In genomic region chr4:85773372-85773771, GRCh38 we compare ENCODE assay signal across 19 cellular contexts.
"Had no signal": no experiment of that assay in that cellular context is flagged by ENCODE, and none has a peak within 500 bp of the region (broad histone marks: within the 10 kb centered on the region; RNA-seq: fewer than 3 reads in every experiment).

No MANE protein-coding gene starts in this region.

- H3K27me3 Mint-ChIP-seq: progenitor cell of endocrine pancreas had no signal

- H3K27ac ChIP-seq: dorsolateral prefrontal cortex, epithelial cell of prostate, esophagus muscularis mucosa, gastroesophageal sphincter, pancreas had no signal

- H3K27ac Mint-ChIP-seq: natural killer cell, progenitor cell of endocrine pancreas had no signal

- H3K4me3 ChIP-seq: dorsolateral prefrontal cortex, esophagus muscularis mucosa, gastroesophageal sphincter, pancreas, stomach had no signal

- H3K4me1 Mint-ChIP-seq: natural killer cell, neural crest cell had no signal

- DNase-seq: cortex of kidney; dorsolateral prefrontal cortex; effector CD8-positive, alpha-beta T cell; glutamatergic neuron; mammary epithelial cell; natural killer cell; occipital lobe; pancreas; right cardiac atrium; small intestine; stimulated activated CD4-positive, alpha-beta T cell treated with anti-CD3 and anti-CD28 coated beads, Interleukin-12 subunit alpha, Interleukin-12 subunit beta, amount 100 ng/mL, for 4 hours; stimulated activated naive CD4-positive, alpha-beta T cell; stomach; substantia nigra had no signal

- H3K36me3 ChIP-seq: esophagus muscularis mucosa, gastroesophageal sphincter, pancreas, stomach had no signal

- H3K27me3 ChIP-seq: dorsolateral prefrontal cortex, esophagus muscularis mucosa, gastroesophageal sphincter, pancreas, stomach had no signal

- H3K9me3 Mint-ChIP-seq: neural crest cell had no signal

- H3K4me3 Mint-ChIP-seq: natural killer cell, neural crest cell had no signal

- H3K36me3 Mint-ChIP-seq: natural killer cell had no signal

- H3K9me3 ChIP-seq: esophagus muscularis mucosa, gastroesophageal sphincter, pancreas, stomach had no signal
